In the genomic region with DNA sequence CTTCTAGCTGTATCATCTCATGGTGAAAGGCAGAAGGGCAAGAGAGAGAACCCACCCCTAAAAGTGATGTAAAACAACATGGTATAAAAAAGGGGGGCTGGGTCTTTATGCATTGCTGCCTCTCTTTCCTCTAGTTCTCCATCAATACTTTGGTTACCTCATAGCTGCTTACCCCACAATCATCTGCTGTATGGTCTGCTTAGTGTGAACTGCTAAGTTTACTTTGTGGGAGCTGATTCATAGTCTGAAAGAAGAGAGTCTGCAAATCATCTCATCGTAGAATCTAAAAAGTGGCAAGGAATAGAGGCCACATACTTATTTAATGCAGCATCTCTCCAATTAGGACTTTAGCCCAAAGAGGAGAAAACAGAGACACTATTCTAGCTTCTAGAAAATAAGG, we compare ENCODE assay signal across 19 cellular contexts.
DNase-seq lines count a peak whose midpoint lies in the region; ATAC-seq and TF ChIP-seq lines count a peak whose summit lies in the region.
"Had no signal": no experiment of that assay in that cellular context is flagged by ENCODE, and none has a peak within 500 bp of the region (broad histone marks: within the 10 kb centered on the region; RNA-seq: fewer than 3 reads in every experiment).

No MANE protein-coding gene starts in this region.

- no peak overlapping the region for H3K27ac Mint-ChIP-seq in activated T-cell treated with anti-CD3 and anti-CD28 coated beads, Interleukin-2, amount 50 U/mL, for 24 hours

- TF ChIP-seq POLR2A in thyroid gland (IDR thresholded peaks at IDR 0.05): no peak

- H3K4me1 ChIP-seq in thyroid gland: no peaks in the 10 kb centered on the region

- H3K4me3 ChIP-seq in choroid plexus epithelial cell (ENCODE audit: low read depth, low read length) (no peak overlapping the region), thyroid gland (replicated peaks in 1 of 3) (no peak overlapping the region)
- H3K4me3 ChIP-seq: K562, SK-N-MC had no signal

- no peaks in the 10 kb centered on the region for H3K27me3 ChIP-seq in thyroid gland

- no peaks in the 10 kb centered on the region for H3K9me3 ChIP-seq in thyroid gland

- TF ChIP-seq CTCF in choroid plexus epithelial cell (conservative IDR thresholded peaks at IDR 0.05; ENCODE audit: low read depth, low read length): no peak
- no peak for TF ChIP-seq CTCF in thyroid gland (IDR thresholded peaks at IDR 0.05)

- H3K27me3 Mint-ChIP-seq in activated T-cell treated with anti-CD3 and anti-CD28 coated beads, Interleukin-2, amount 50 U/mL, for 24 hours: no peaks in the 10 kb centered on the region

- peaks cover 9% of the 10 kb centered on the region for H3K9me3 Mint-ChIP-seq in activated T-cell treated with anti-CD3 and anti-CD28 coated beads, Interleukin-2, amount 50 U/mL, for 24 hours

- no peaks in the 10 kb centered on the region for H3K4me1 Mint-ChIP-seq in activated T-cell treated with anti-CD3 and anti-CD28 coated beads, Interleukin-2, amount 50 U/mL, for 24 hours (ENCODE audit: low read depth)

- DNase-seq in EL (peak; percentile 18), M059J (ENCODE audit: low read depth) (peak; percentile 17), choroid plexus epithelial cell (ENCODE audit: low read depth) (peak; percentile 47), non-pigmented ciliary epithelial cell (ENCODE audit: low read depth) (peak; percentile 28), thyroid gland (no peak), left colon (no peak)
- DNase-seq in activated T-cell treated with anti-CD3 and anti-CD28 coated beads, Interleukin-2, amount 50 U/mL, for 24 hours: no peak
- DNase-seq: C1 segment of cervical spinal cord, DMS 273 treated with DMSO at 0.1 percent for 48 hours, NCI-H1436 treated with DMSO at 0.1 percent for 48 hours, NCI-H2029 treated with DMSO at 0.1 percent for 48 hours, NCI-H2171 treated with DMSO at 0.1 percent for 48 hours, NCI-H446 treated with DMSO at 0.1 percent for 48 hours had no signal

- no peak overlapping the region for H3K4me3 Mint-ChIP-seq in activated T-cell treated with anti-CD3 and anti-CD28 coated beads, Interleukin-2, amount 50 U/mL, for 24 hours

- ATAC-seq in HG02840 (IDR thresholded peaks at IDR 0.05; ENCODE audit: low FRiP score, unreplicated experiment) (no peak), left colon (no peak)
- ATAC-seq: K562, Panc1, Right ventricle myocardium inferior had no signal

- intact Hi-C loops in thyroid gland (cut with DNase I) (no loop called here), left colon (cut with DNase I, micrococcal nuclease) (no loop called here)

- 82 to 90% methylated on average over 1 of the region's 1 CpG for WGBS in thyroid gland, 2 donors

- no peaks in the 10 kb centered on the region for H3K36me3 ChIP-seq in thyroid gland

- no peaks in the 10 kb centered on the region for H3K36me3 Mint-ChIP-seq in activated T-cell treated with anti-CD3 and anti-CD28 coated beads, Interleukin-2, amount 50 U/mL, for 24 hours (ENCODE audit: low read depth)

- H3K27ac ChIP-seq in thyroid gland: no peak overlapping the region
- H3K27ac ChIP-seq: HL-60, SK-N-MC had no signal

Comparison
In these comparisons a context has a peak if more than half of its experiments do, and no peak if none do; other contexts are left out.
1. DNase-seq: peak in EL (single experiment), M059J (single experiment), choroid plexus epithelial cell (single experiment) and non-pigmented ciliary epithelial cell (single experiment); none in thyroid gland (0 of 2), activated T-cell treated with anti-CD3 and anti-CD28 coated beads, Interleukin-2, amount 50 U/mL, for 24 hours (single experiment) and left colon (0 of 2).